1 cellular context compared by ENCODE assay signal in genomic region chr16:28417033-28417432, GRCh38.
TF ChIP-seq lines count a peak whose summit lies in the region.
"Not testable (repeated sequence)": the region's sequence is repeated elsewhere in the genome, so short reads cannot be mapped to it uniquely, and the experiment has no call there.

No MANE protein-coding gene starts in this region.

TF ChIP-seq in HepG2, 621 proteins besides CTCF, POLR2A, EP300 and RAD21 (continued from another document):
- TF ChIP-seq MYC (CRISPR knock-in tag; IDR thresholded peaks at IDR 0.05; ENCODE audit: borderline replicate concordance) (peak; percentile 17; the same call in 1 of the 2 replicates), SOX13 (CRISPR knock-in tag; conservative IDR thresholded peaks at IDR 0.05 in 1 of 2, IDR thresholded peaks at IDR 0.05 in 1 of 2) (0 out of 4 replicates have a peak, but pooled peaks of 1 of the 2 experiments have one; percentile 29), ZNF768 (CRISPR knock-in tag; IDR thresholded peaks at IDR 0.05) (0 out of 2 replicates have a peak, but pooled peaks have one; percentile 24), GABPB1 (CRISPR knock-in tag; IDR thresholded peaks at IDR 0.05) (peak; percentile 36; the same call in 1 of the 2 replicates), PATZ1 (CRISPR knock-in tag; IDR thresholded peaks at IDR 0.05) (peak; percentile 87)
- TF ChIP-seq SOX13 (IDR thresholded peaks at IDR 0.05) = not testable (repeated sequence)
TF ChIP-seq in HepG2: peak in this region for 6; not testable (repeated sequence) for 615.
